ENCODE assay signal across 8 cellular contexts in the genomic region with DNA sequence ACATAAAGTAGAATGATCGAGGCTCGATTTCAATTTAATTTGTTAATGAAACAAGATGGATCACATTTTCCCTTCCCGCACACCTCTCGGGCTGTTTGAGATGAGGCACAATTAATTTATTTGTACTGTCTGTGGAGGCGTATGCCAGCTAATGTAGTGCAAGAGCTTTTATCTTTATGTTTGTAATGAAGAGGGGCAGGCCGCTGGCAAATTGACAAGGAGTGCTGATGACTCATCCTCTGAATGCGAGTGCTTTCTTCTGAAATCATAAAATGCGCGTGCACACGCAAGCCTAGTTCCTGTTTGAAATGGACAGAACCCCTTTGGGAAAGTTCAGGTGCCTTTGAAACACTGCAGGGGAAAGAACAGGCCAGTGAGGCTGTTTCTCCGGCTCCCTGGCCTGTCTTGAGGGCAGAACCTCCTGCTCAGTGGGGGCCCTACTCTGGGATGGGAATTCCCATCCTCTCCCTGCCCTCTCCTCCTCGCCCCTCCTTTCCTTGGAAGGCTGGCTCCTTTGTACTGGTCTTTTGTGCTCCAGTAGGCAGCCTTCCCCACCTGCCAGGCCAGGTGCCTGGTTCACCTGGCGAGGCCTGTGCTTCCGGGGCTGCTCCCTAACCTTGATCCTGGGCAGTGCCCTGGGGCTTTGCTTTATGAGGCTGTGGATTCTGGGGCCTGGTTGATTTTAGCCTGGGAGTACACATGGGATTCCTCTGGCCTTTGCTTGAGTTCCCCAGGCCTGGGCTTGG. TPM values are rescaled to one million over a fixed set of nuclear protein-coding genes. Genes with fewer than 3 reads are reported as not detected.
A peak's percentile ranks its signal among the peaks of the same experiment; 100 is the strongest.
DNase-seq lines count a peak whose midpoint lies in the region; ATAC-seq and TF ChIP-seq lines count a peak whose summit lies in the region.

No MANE protein-coding gene starts in this region.

- H3K9me3 ChIP-seq in endodermal cell (ENCODE audit: control insufficient read depth, low read length): no peaks in the 10 kb centered on the region

- no peak for ATAC-seq in HG03108 (IDR thresholded peaks at IDR 0.05; ENCODE audit: unreplicated experiment)
- no peak for ATAC-seq in T-cell (replicated peaks in 1 of 4)
- ATAC-seq in HG03571 (IDR thresholded peaks at IDR 0.05; ENCODE audit: unreplicated experiment): no peak

- H3K27ac Mint-ChIP-seq in HFFc6 (peak overlapping the region; percentile 88), endodermal cell (peak overlapping the region; percentile 90), mesothelial cell of epicardium (peak overlapping the region; percentile 96), T-cell (no peak overlapping the region)

- H3K9ac ChIP-seq in endodermal cell (ENCODE audit: extremely low read depth, low read length, poor library complexity, severe bottlenecking): no peak overlapping the region

- H3K4me3 ChIP-seq in endodermal cell (ENCODE audit: low read length): no peak overlapping the region

- POLR2A ChIA-PET in T-cell (lab: Charles Lee): no interaction called here

- TF ChIP-seq CTCF in HFFc6 (IDR thresholded peaks at IDR 0.05) (no peak), endodermal cell (conservative IDR thresholded peaks at IDR 0.05) (no peak), mesothelial cell of epicardium (IDR thresholded peaks at IDR 0.05; ENCODE audit: unreplicated experiment) (no peak)

- WGBS in endodermal cell (ENCODE audit: insufficient coverage in 1 of 2, insufficient read length in 1 of 2), 2 experiments: 74 to 76% methylated on average over 11 to 14 of the region's 14 CpGs

- peaks cover 31% of the 10 kb centered on the region for H3K4me1 ChIP-seq in endodermal cell (ENCODE audit: control insufficient read depth, insufficient read depth, low read length)

- H3K36me3 ChIP-seq in endodermal cell (ENCODE audit: control insufficient read depth, insufficient read depth, low read length): peaks cover 12% of the 10 kb centered on the region

- H3K27me3 ChIP-seq in endodermal cell (ENCODE audit: control insufficient read depth, insufficient read depth, low read length, poor library complexity, severe bottlenecking): no peaks in the 10 kb centered on the region

- DNase-seq in HFFc6 (peak; percentile 90), NCI-H748 treated with DMSO at 0.1 percent for 48 hours (lab: John Stamatoyannopoulos, UW) (peak; percentile 96), endodermal cell (peak; percentile 93), mesothelial cell of epicardium (ENCODE audit: low spot score in 2 of 2, unreplicated experiment in 2 of 2) (peak; percentile 63 to 85), germinal center (ENCODE audit: low spot score) (no peak), T-cell (no peak)

- no peaks in the 10 kb centered on the region for H3K9me3 Mint-ChIP-seq in HFFc6
- H3K9me3 Mint-ChIP-seq in endodermal cell: no peaks in the 10 kb centered on the region
- no peaks in the 10 kb centered on the region for H3K9me3 Mint-ChIP-seq in mesothelial cell of epicardium
- no peaks in the 10 kb centered on the region for H3K9me3 Mint-ChIP-seq in T-cell

- peaks cover 17% of the 10 kb centered on the region for H3K36me3 Mint-ChIP-seq in HFFc6 (ENCODE audit: low read depth)
- peaks cover 2% of the 10 kb centered on the region for H3K36me3 Mint-ChIP-seq in endodermal cell (ENCODE audit: low read depth)
- H3K36me3 Mint-ChIP-seq in mesothelial cell of epicardium: no peaks in the 10 kb centered on the region
- no peaks in the 10 kb centered on the region for H3K36me3 Mint-ChIP-seq in T-cell

- H3K4me1 Mint-ChIP-seq in HFFc6 (ENCODE audit: low read depth): peaks cover 100% of the 10 kb centered on the region
- peaks cover 67% of the 10 kb centered on the region for H3K4me1 Mint-ChIP-seq in endodermal cell
- peaks cover 94% of the 10 kb centered on the region for H3K4me1 Mint-ChIP-seq in mesothelial cell of epicardium
- peaks cover 0 to 15% (median 4%) of the 10 kb centered on the region in 3 donors for H3K4me1 Mint-ChIP-seq in T-cell

- H3K27me3 Mint-ChIP-seq in HFFc6 (ENCODE audit: insufficient read depth): peaks cover 3% of the 10 kb centered on the region; the same call in 1 of the 2 replicates
- H3K27me3 Mint-ChIP-seq in endodermal cell (ENCODE audit: insufficient read depth): no peaks in the 10 kb centered on the region
- H3K27me3 Mint-ChIP-seq in mesothelial cell of epicardium (ENCODE audit: low read depth): no peaks in the 10 kb centered on the region
- peaks cover 67 to 72% of the 10 kb centered on the region in 2 donors for H3K27me3 Mint-ChIP-seq in T-cell

- CTCF ChIA-PET in T-cell (lab: Charles Lee): no interaction called here

- H3K4me3 Mint-ChIP-seq in HFFc6 (peak overlapping the region; percentile 71), endodermal cell (peak overlapping the region; percentile 20), mesothelial cell of epicardium (peak overlapping the region; percentile 15), T-cell (no peak overlapping the region)

- peak overlapping the region; percentile 25 for H3K27ac ChIP-seq in endodermal cell (ENCODE audit: low read depth, low read length)

RNA-seq across cellular contexts. Expression of gene TEAD1, which starts 50.3 kb away (rescaled TPM):
- total RNA-seq in HFFc6 (2021; fragmentation: NEBNext Ultra II Directional; extraction: Animal tissue kit (Norgen Biotek cat#: 25700)): 100 to 1,000 TPM; 218 to 252 (median 227) TPM
- total RNA-seq in endodermal cell (10 to 100 TPM; 76.4 to 94.4 TPM), mesothelial cell of epicardium (156 to 163 TPM (median 161 TPM) in 3 replicates), T-cell (under 1 TPM in 4 of 5 donors, not detected in 1; 0.20 to 0.72 (median 0.44) TPM)
- 103 TPM for polyA plus RNA-seq in endodermal cell (2013, experiment 1 of 2)
- polyA plus RNA-seq in endodermal cell (2013, experiment 2 of 2): 109 TPM

Comparison
In these comparisons a context has a peak if more than half of its experiments do, and no peak if none do; other contexts are left out.
1. DNase-seq: peak in HFFc6 (single experiment), NCI-H748 treated with DMSO at 0.1 percent for 48 hours (single experiment), endodermal cell (single experiment) and mesothelial cell of epicardium (2 of 2); none in germinal center (single experiment) and T-cell (0 of 34).
2. H3K27ac Mint-ChIP-seq: peak in HFFc6 (single experiment), endodermal cell (single experiment) and mesothelial cell of epicardium (single experiment); none in T-cell (0 of 2).
3. H3K4me3 Mint-ChIP-seq: peak in HFFc6 (single experiment), endodermal cell (single experiment) and mesothelial cell of epicardium (single experiment); none in T-cell (0 of 3).
4. RNA of gene TEAD1, which starts 50.3 kb away (total RNA-seq): 218 to 252 TPM in HFFc6, 156 to 163 TPM in mesothelial cell of epicardium and 76.4 to 94.4 TPM in endodermal cell; 0.20 to 0.72 TPM in T-cell; every median in the first group is over 10 times any median in the second.